ENCODE assay signal across 1 cellular context in the genomic region with DNA sequence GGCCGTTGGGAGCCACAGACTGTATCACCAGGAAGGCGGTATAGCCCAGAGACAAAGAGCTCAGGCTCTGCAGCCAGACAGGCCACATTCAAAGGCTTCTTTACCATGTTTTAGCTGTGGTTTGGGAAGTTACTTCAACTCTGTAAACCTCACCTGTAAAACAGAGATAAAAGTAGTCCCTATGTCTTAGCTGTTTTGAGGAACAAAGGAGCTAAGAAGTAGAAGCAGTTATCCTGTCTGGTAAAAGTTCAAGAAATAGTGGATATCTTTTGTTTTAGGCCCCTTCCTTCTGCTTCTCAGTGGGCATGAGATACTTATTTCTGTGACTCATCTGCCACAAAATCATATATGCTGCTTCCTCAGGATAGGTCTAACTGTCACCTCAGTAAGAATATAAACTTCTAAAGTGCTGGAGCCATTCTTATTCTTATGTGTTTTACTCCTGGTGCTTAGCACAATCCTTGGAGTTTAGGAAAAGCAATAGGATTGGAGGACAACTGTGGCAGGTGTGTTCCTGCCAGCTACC.
TF ChIP-seq lines count a peak whose summit lies in the region.

No MANE protein-coding gene starts in this region.

TF ChIP-seq in H1, 55 proteins besides CTCF, POLR2A, EP300 and RAD21:
- TF ChIP-seq, protein P1, sequence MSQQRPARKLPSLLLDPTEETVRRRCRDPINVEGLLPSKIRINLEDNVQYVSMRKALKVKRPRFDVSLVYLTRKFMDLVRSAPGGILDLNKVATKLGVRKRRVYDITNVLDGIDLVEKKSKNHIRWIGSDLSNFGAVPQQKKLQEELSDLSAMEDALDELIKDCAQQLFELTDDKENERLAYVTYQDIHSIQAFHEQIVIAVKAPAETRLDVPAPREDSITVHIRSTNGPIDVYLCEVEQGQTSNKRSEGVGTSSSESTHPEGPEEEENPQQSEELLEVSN (IDR thresholded peaks at IDR 0.05), result no peak
